In the genomic region with DNA sequence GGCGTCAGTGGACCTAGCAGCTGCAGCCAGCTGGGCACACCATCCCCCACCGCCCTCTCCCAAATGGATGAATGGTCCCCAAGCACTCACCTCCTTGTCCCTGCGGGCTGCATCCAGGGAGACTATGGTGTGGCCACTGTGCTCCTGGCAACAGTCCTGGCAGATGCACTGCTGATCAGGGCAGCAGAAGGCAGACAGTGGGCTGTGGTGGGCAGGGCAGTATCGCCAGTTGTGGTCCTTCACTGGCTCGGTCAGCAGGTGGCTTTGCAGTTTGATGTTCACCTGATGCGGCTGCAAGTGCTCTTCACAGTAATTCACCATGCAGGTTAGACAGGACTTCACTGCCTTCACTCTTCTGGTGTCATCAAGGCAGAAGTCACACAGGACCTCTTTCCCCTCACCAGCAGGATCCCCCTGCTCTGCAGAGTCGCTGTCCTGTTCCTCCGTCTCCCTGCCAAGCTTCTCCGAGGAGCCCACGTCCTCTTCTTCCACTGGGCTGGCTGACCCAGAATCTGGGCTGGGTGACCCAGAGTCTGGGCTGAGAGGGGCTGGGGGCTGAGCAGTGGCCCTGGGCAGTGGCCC, we compare ENCODE assay signal across 8 cellular contexts. TPM values are rescaled to one million over a fixed set of nuclear protein-coding genes. Genes with fewer than 3 reads are reported as not detected.
DNase-seq lines count a peak whose midpoint lies in the region; ATAC-seq and TF ChIP-seq lines count a peak whose summit lies in the region.

No MANE protein-coding gene starts in this region.

- no peaks in the 10 kb centered on the region for H3K36me3 ChIP-seq in BJ (ENCODE audit: control insufficient read depth, insufficient read depth, low read length)
- H3K36me3 ChIP-seq in Loucy (ENCODE audit: insufficient read depth, low read length) = no peaks in the 10 kb centered on the region

- H2AFZ ChIP-seq in Loucy (ENCODE audit: low read length) = peak overlapping the region; percentile 32; the same call in 1 of the 2 replicates

- H3K4me1 ChIP-seq in Loucy (ENCODE audit: insufficient read depth, low read length, poor library complexity, severe bottlenecking) = peaks cover 13% of the 10 kb centered on the region

- H3K9me3 ChIP-seq in Loucy (ENCODE audit: insufficient read depth, low read depth, low read length) = no peaks in the 10 kb centered on the region

- no peaks in the 10 kb centered on the region for H3K27me3 ChIP-seq in BJ (ENCODE audit: control insufficient read depth, insufficient read depth, low read length)
- H3K27me3 ChIP-seq in Loucy (ENCODE audit: insufficient read depth, low read length, poor library complexity, severe bottlenecking) = no peaks in the 10 kb centered on the region

- no peak for ATAC-seq in HG03442 (IDR thresholded peaks at IDR 0.05; ENCODE audit: unreplicated experiment)

- POLR2A ChIA-PET in BJ (lab: Charles Lee) = no interaction called here

- CTCF ChIA-PET in BJ (lab: Yijun Ruan, JAX) = no interaction called here

- H3K27me3 Mint-ChIP-seq in nephron progenitor cell (ENCODE audit: low read depth, poor library complexity) = peaks cover 3% of the 10 kb centered on the region

- H3K4me2 ChIP-seq in Loucy (ENCODE audit: low read depth, low read length, poor library complexity, severe bottlenecking) = peak overlapping the region; percentile 75

- H3K4me3 Mint-ChIP-seq in nephron progenitor cell = peak overlapping the region; percentile 69

- H3K79me2 ChIP-seq in Loucy (ENCODE audit: insufficient read depth, low read length) = no peaks in the 10 kb centered on the region

- H3K27ac ChIP-seq in coronary artery = peak overlapping the region; percentile 67 to 84

- no peaks in the 10 kb centered on the region for H3K9me3 Mint-ChIP-seq in nephron progenitor cell

- TF ChIP-seq CTCF in BJ (IDR thresholded peaks at IDR 0.05; ENCODE audit: insufficient read depth, low read depth, low read length) = no peak
- no peak for TF ChIP-seq CTCF in Loucy (conservative IDR thresholded peaks at IDR 0.05; ENCODE audit: low read length)
- TF ChIP-seq CTCF in coronary artery (IDR thresholded peaks at IDR 0.05) = no peak
- TF ChIP-seq CTCF in nephron progenitor cell (IDR thresholded peaks at IDR 0.05) = no peak

- no peaks in the 10 kb centered on the region for H4K20me1 ChIP-seq in Loucy (ENCODE audit: insufficient read depth, low read length, poor library complexity, severe bottlenecking)

- H3K9me2 ChIP-seq in Loucy (replicated peaks; ENCODE audit: low read depth, low read length) = no peaks in the 10 kb centered on the region

- DNase-seq in BJ (ENCODE audit: low read depth) (no peak), coronary artery (ENCODE audit: low spot score) (peak; percentile 77), nephron progenitor cell (no peak), NCI-H774 (lab: John Stamatoyannopoulos, UW) (no peak)
- no peak for DNase-seq in activated T-cell treated with anti-CD3 and anti-CD28 coated beads, Interleukin-2, amount 50 U/mL, for 48 hours
- DNase-seq in stimulated activated CD4-positive, alpha-beta T cell treated with anti-CD3 and anti-CD28 coated beads, Interleukin-2, amount 100 ng/mL, for 48 hours = no peak

- H3K9ac ChIP-seq in Loucy (ENCODE audit: low read depth, low read length, poor library complexity, severe bottlenecking) = peak overlapping the region; percentile 30

- H3K4me1 Mint-ChIP-seq in nephron progenitor cell = peaks cover 86% of the 10 kb centered on the region

- H3K4me3 ChIP-seq in BJ (ENCODE audit: low read depth, low read length) = peak overlapping the region; percentile 72
- H3K4me3 ChIP-seq in Loucy (ENCODE audit: low read length, poor library complexity, severe bottlenecking) = peak overlapping the region; percentile 49
- H3K4me3 ChIP-seq in coronary artery = peak overlapping the region; percentile 74

- H3F3A ChIP-seq in Loucy (ENCODE audit: low read depth) = no peaks in the 10 kb centered on the region

- H3K27ac Mint-ChIP-seq in nephron progenitor cell = peak overlapping the region; percentile 92

- H3K36me3 Mint-ChIP-seq in nephron progenitor cell (ENCODE audit: low read depth) = peaks cover 20% of the 10 kb centered on the region

RNA-seq across cellular contexts. Expression of a gene that starts 31.6 kb away (rescaled TPM):
- 0.98 and 1.3 TPM in 2 replicates for polyA plus RNA-seq in BJ (2011; rRNA removed)
- polyA minus RNA-seq in BJ (2011; rRNA and poly(A)+ RNA removed) = 0.14 and 2.1 TPM in 2 replicates

RNA-seq across cellular contexts. Expression of a gene that starts 33.0 kb away (rescaled TPM):
- polyA plus RNA-seq in BJ (2011; rRNA removed) = 35.9 and 36.5 TPM in 2 replicates
- 31.6 and 46.2 TPM in 2 replicates for polyA minus RNA-seq in BJ (2011; rRNA and poly(A)+ RNA removed)

RNA-seq across cellular contexts. Expression of a gene that starts 48.5 kb away (rescaled TPM):
- 10.4 and 13.6 TPM in 2 replicates for polyA plus RNA-seq in BJ (2011; rRNA removed)
- 10.1 and 13.2 TPM in 2 replicates for polyA minus RNA-seq in BJ (2011; rRNA and poly(A)+ RNA removed)
